In genomic region chr2:128270306-128271185, GRCh38 we compare ENCODE assay signal across 1 cellular context.
TF ChIP-seq lines count a peak whose summit lies in the region.

No MANE protein-coding gene starts in this region.

TF ChIP-seq in HepG2, 621 proteins besides CTCF, POLR2A, EP300 and RAD21 (continued from another document and continues in another):
- TF ChIP-seq MLX (CRISPR knock-in tag; IDR thresholded peaks at IDR 0.05) (no peak), CREB1 (IDR thresholded peaks at IDR 0.05) (no peak), CREB1 (CRISPR knock-in tag; IDR thresholded peaks at IDR 0.05) (no peak), ZMYM3 (CRISPR knock-in tag; IDR thresholded peaks at IDR 0.05) (peak; percentile 95), ARNTL (CRISPR knock-in tag; IDR thresholded peaks at IDR 0.05) (0 out of 2 replicates have a peak, but pooled peaks have one; percentile 22), ZNF251 (CRISPR knock-in tag; IDR thresholded peaks at IDR 0.05) (0 out of 2 replicates have a peak, but pooled peaks have one; percentile 54), RBM22 (optimal IDR thresholded peaks at IDR 0.05; ENCODE audit: low read length) (peak; percentile 72), ZFP36L1 (CRISPR knock-in tag; IDR thresholded peaks at IDR 0.05) (no peak), ZNF446 (CRISPR knock-in tag; IDR thresholded peaks at IDR 0.05) (no peak), ZEB1 (IDR thresholded peaks at IDR 0.05; ENCODE audit: insufficient replicate concordance, low read depth) (no peak), ZBTB20 (CRISPR knock-in tag; IDR thresholded peaks at IDR 0.05; ENCODE audit: borderline replicate concordance, low read depth) (0 out of 2 replicates have a peak, but pooled peaks have one; percentile 39), ZNF503 (CRISPR knock-in tag; IDR thresholded peaks at IDR 0.05) (no peak), GTF3A (CRISPR knock-in tag; conservative IDR thresholded peaks at IDR 0.05) (no peak), ATAD3A (CRISPR knock-in tag; IDR thresholded peaks at IDR 0.05) (no peak), PAXIP1 (CRISPR knock-in tag; conservative IDR thresholded peaks at IDR 0.05) (peak; percentile 79), SATB2 (CRISPR knock-in tag; IDR thresholded peaks at IDR 0.05) (no peak), MAFF (IDR thresholded peaks at IDR 0.05; ENCODE audit: low read depth, low read length) (no peak), HMG20B (CRISPR knock-in tag; conservative IDR thresholded peaks at IDR 0.05) (no peak), FOSL2 (CRISPR knock-in tag; IDR thresholded peaks at IDR 0.05) (peak; percentile 19; the same call in 1 of the 2 replicates), ZNF33B (CRISPR knock-in tag; IDR thresholded peaks at IDR 0.05) (no peak), ZNF343 (CRISPR knock-in tag; IDR thresholded peaks at IDR 0.05) (0 out of 2 replicates have a peak, but pooled peaks have one; percentile 51), SNAPC4 (CRISPR knock-in tag; IDR thresholded peaks at IDR 0.05) (no peak), NONO (IDR thresholded peaks at IDR 0.05) (no peak), NONO (CRISPR knock-in tag; conservative IDR thresholded peaks at IDR 0.05) (peak; percentile 26; the same call in 1 of the 2 replicates), ZNF549 (CRISPR knock-in tag; IDR thresholded peaks at IDR 0.05) (no peak), CBX1 (IDR thresholded peaks at IDR 0.05; ENCODE audit: low read depth) (no peak), SMAD1 (CRISPR knock-in tag; IDR thresholded peaks at IDR 0.05; ENCODE audit: borderline replicate concordance, low read depth) (no peak; the same call in 1 of the 2 replicates), ZNF841 (CRISPR knock-in tag; IDR thresholded peaks at IDR 0.05; ENCODE audit: borderline replicate concordance) (no peak), ISX (CRISPR knock-in tag; conservative IDR thresholded peaks at IDR 0.05) (no peak), KLF9 (CRISPR knock-in tag; IDR thresholded peaks at IDR 0.05; ENCODE audit: low read depth) (no peak), ZNF3 (CRISPR knock-in tag; IDR thresholded peaks at IDR 0.05) (no peak), MEIS1 (CRISPR knock-in tag; IDR thresholded peaks at IDR 0.05; ENCODE audit: borderline replicate concordance) (no peak), NFATC3 (CRISPR knock-in tag; IDR thresholded peaks at IDR 0.05) (no peak), ZNF576 (CRISPR knock-in tag; IDR thresholded peaks at IDR 0.05) (0 out of 2 replicates have a peak, but pooled peaks have one; percentile 58), SKI (IDR thresholded peaks at IDR 0.05; ENCODE audit: partially characterized antibody) (no peak), MYC (CRISPR knock-in tag; IDR thresholded peaks at IDR 0.05; ENCODE audit: borderline replicate concordance) (0 out of 2 replicates have a peak, but pooled peaks have one; percentile 28), DZIP1 (CRISPR knock-in tag; IDR thresholded peaks at IDR 0.05) (no peak)
- TF ChIP-seq, protein P1, sequence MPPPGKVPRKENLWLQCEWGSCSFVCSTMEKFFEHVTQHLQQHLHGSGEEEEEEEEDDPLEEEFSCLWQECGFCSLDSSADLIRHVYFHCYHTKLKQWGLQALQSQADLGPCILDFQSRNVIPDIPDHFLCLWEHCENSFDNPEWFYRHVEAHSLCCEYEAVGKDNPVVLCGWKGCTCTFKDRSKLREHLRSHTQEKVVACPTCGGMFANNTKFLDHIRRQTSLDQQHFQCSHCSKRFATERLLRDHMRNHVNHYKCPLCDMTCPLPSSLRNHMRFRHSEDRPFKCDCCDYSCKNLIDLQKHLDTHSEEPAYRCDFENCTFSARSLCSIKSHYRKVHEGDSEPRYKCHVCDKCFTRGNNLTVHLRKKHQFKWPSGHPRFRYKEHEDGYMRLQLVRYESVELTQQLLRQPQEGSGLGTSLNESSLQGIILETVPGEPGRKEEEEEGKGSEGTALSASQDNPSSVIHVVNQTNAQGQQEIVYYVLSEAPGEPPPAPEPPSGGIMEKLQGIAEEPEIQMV (CRISPR knock-in tag; IDR thresholded peaks at IDR 0.05; ENCODE audit: low read depth), result no peak
- TF ChIP-seq, protein P2, sequence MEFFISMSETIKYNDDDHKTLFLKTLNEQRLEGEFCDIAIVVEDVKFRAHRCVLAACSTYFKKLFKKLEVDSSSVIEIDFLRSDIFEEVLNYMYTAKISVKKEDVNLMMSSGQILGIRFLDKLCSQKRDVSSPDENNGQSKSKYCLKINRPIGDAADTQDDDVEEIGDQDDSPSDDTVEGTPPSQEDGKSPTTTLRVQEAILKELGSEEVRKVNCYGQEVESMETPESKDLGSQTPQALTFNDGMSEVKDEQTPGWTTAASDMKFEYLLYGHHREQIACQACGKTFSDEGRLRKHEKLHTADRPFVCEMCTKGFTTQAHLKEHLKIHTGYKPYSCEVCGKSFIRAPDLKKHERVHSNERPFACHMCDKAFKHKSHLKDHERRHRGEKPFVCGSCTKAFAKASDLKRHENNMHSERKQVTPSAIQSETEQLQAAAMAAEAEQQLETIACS (CRISPR knock-in tag; IDR thresholded peaks at IDR 0.05), result no peak
- TF ChIP-seq, protein P3, sequence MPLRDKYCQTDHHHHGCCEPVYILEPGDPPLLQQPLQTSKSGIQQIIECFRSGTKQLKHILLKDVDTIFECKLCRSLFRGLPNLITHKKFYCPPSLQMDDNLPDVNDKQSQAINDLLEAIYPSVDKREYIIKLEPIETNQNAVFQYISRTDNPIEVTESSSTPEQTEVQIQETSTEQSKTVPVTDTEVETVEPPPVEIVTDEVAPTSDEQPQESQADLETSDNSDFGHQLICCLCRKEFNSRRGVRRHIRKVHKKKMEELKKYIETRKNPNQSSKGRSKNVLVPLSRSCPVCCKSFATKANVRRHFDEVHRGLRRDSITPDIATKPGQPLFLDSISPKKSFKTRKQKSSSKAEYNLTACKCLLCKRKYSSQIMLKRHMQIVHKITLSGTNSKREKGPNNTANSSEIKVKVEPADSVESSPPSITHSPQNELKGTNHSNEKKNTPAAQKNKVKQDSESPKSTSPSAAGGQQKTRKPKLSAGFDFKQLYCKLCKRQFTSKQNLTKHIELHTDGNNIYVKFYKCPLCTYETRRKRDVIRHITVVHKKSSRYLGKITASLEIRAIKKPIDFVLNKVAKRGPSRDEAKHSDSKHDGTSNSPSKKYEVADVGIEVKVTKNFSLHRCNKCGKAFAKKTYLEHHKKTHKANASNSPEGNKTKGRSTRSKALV (CRISPR knock-in tag; IDR thresholded peaks at IDR 0.05), result no peak
- TF ChIP-seq, protein P4, sequence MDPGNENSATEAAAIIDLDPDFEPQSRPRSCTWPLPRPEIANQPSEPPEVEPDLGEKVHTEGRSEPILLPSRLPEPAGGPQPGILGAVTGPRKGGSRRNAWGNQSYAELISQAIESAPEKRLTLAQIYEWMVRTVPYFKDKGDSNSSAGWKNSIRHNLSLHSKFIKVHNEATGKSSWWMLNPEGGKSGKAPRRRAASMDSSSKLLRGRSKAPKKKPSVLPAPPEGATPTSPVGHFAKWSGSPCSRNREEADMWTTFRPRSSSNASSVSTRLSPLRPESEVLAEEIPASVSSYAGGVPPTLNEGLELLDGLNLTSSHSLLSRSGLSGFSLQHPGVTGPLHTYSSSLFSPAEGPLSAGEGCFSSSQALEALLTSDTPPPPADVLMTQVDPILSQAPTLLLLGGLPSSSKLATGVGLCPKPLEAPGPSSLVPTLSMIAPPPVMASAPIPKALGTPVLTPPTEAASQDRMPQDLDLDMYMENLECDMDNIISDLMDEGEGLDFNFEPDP (CRISPR knock-in tag; conservative IDR thresholded peaks at IDR 0.05), result peak; percentile 94; the same call in 1 of the 2 replicates
